10 cellular contexts compared by ENCODE assay signal in the genomic region with DNA sequence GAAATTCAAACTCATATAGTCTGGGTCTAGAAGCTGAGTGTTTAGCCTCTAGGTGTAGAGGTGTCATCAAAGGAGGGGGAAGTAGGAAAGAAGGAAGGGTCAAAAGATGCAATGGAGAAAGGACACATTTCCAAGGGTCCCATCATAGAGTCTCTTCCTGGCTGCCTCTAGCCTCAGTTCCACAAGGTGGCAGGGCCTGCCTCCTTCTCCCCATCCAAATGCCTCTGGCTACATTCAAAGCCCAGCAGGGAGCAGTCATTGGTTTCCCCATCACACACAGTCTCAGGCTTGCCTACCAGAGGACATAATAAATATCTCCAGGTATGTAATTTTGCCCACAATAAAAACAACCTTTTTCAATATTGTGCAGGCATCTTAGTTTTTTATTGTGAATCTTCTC. TPM values are rescaled to one million over a fixed set of nuclear protein-coding genes. Genes with fewer than 3 reads are reported as not detected.
DNase-seq lines count a peak whose midpoint lies in the region; ATAC-seq and TF ChIP-seq lines count a peak whose summit lies in the region.
"Had no signal": no experiment of that assay in that cellular context is flagged by ENCODE, and none has a peak within 500 bp of the region (broad histone marks: within the 10 kb centered on the region; RNA-seq: fewer than 3 reads in every experiment).

No MANE protein-coding gene starts in this region.

- TF ChIP-seq CTCF in AG09309 (IDR thresholded peaks at IDR 0.05; ENCODE audit: control insufficient read depth, insufficient read depth, low read depth, low read length, missing control alignments): peak; percentile 4
- TF ChIP-seq CTCF in endodermal cell (conservative IDR thresholded peaks at IDR 0.05): peak; percentile 72

- H3K27me3 ChIP-seq in endodermal cell (ENCODE audit: control insufficient read depth, insufficient read depth, low read length, poor library complexity, severe bottlenecking): no peaks in the 10 kb centered on the region

- no peak overlapping the region for H3K4me3 Mint-ChIP-seq in endodermal cell
- H3K4me3 Mint-ChIP-seq in activated T-cell treated with anti-CD3 and anti-CD28 coated beads, Interleukin-2, amount 50 U/mL, for 24 hours: no peak overlapping the region

- H3K27ac ChIP-seq in endodermal cell (ENCODE audit: low read depth, low read length): no peak overlapping the region

- DNase-seq in AG09309 (ENCODE audit: low read depth): no peak
- peak; percentile 29 for DNase-seq in EL
- DNase-seq in NCI-H510A (lab: John Stamatoyannopoulos, UW): peak; percentile 12
- peak; percentile 85 for DNase-seq in endodermal cell
- DNase-seq in activated T-cell treated with anti-CD3 and anti-CD28 coated beads, Interleukin-2, amount 50 U/mL, for 48 hours: no peak
- no peak for DNase-seq in activated T-cell treated with anti-CD3 and anti-CD28 coated beads, Interleukin-2, amount 50 U/mL, for 24 hours
- DNase-seq in NCI-H1048 (lab: John Stamatoyannopoulos, UW): no peak

- H3K36me3 Mint-ChIP-seq in endodermal cell (ENCODE audit: low read depth): peaks cover 16% of the 10 kb centered on the region
- peaks cover 29% of the 10 kb centered on the region for H3K36me3 Mint-ChIP-seq in activated T-cell treated with anti-CD3 and anti-CD28 coated beads, Interleukin-2, amount 50 U/mL, for 24 hours (ENCODE audit: low read depth)

- no peak overlapping the region for H3K27ac Mint-ChIP-seq in endodermal cell
- H3K27ac Mint-ChIP-seq in activated T-cell treated with anti-CD3 and anti-CD28 coated beads, Interleukin-2, amount 50 U/mL, for 24 hours: no peak overlapping the region

- no peak for ATAC-seq in GM19035 (IDR thresholded peaks at IDR 0.05; ENCODE audit: unreplicated experiment)

- H3K4me1 Mint-ChIP-seq in endodermal cell: peaks cover 3% of the 10 kb centered on the region
- H3K4me1 Mint-ChIP-seq in activated T-cell treated with anti-CD3 and anti-CD28 coated beads, Interleukin-2, amount 50 U/mL, for 24 hours (ENCODE audit: low read depth): peaks cover 24% of the 10 kb centered on the region

- H3K36me3 ChIP-seq in endodermal cell (ENCODE audit: control insufficient read depth, insufficient read depth, low read length): peaks cover 23% of the 10 kb centered on the region

- H3K9me3 ChIP-seq in endodermal cell (ENCODE audit: control insufficient read depth, low read length): no peaks in the 10 kb centered on the region

- no peaks in the 10 kb centered on the region for H3K9me3 Mint-ChIP-seq in endodermal cell
- no peaks in the 10 kb centered on the region for H3K9me3 Mint-ChIP-seq in activated T-cell treated with anti-CD3 and anti-CD28 coated beads, Interleukin-2, amount 50 U/mL, for 24 hours

- no peak overlapping the region for H3K4me3 ChIP-seq in AG09309 (ENCODE audit: control insufficient read depth, low read depth, low read length)
- H3K4me3 ChIP-seq in endodermal cell (ENCODE audit: low read length): no peak overlapping the region

- no peaks in the 10 kb centered on the region for H3K4me1 ChIP-seq in endodermal cell (ENCODE audit: control insufficient read depth, insufficient read depth, low read length)

- no peaks in the 10 kb centered on the region for H3K27me3 Mint-ChIP-seq in endodermal cell (ENCODE audit: insufficient read depth)
- H3K27me3 Mint-ChIP-seq in activated T-cell treated with anti-CD3 and anti-CD28 coated beads, Interleukin-2, amount 50 U/mL, for 24 hours: no peaks in the 10 kb centered on the region

- no peak overlapping the region for H3K9ac ChIP-seq in endodermal cell (ENCODE audit: extremely low read depth, low read length, poor library complexity, severe bottlenecking)

RNA-seq across cellular contexts. Expression of gene CCT2, which starts 2.1 kb away (rescaled TPM):
- 100 to 1,000 TPM; 284 to 319 TPM for total RNA-seq in endodermal cell
- 345 TPM for polyA plus RNA-seq in endodermal cell (2013, experiment 1 of 2)
- 311 TPM for polyA plus RNA-seq in endodermal cell (2013, experiment 2 of 2)

RNA-seq across cellular contexts. Expression of gene LRRC10, which starts 27.5 kb away (rescaled TPM):
- not detected for total RNA-seq in endodermal cell
- not detected for polyA plus RNA-seq in endodermal cell (2013, experiment 1 of 2)
- polyA plus RNA-seq in endodermal cell (2013, experiment 2 of 2): not detected
- total RNA-seq: endothelial cell of umbilical vein had no signal
- polyA plus RNA-seq: adipose tissue, endothelial cell of umbilical vein had no signal

Comparison
In these comparisons a context has a peak if more than half of its experiments do, and no peak if none do; other contexts are left out.
1. DNase-seq: peak in EL (single experiment), NCI-H510A (single experiment) and endodermal cell (single experiment); none in AG09309 (single experiment), activated T-cell treated with anti-CD3 and anti-CD28 coated beads, Interleukin-2, amount 50 U/mL, for 48 hours (0 of 2), activated T-cell treated with anti-CD3 and anti-CD28 coated beads, Interleukin-2, amount 50 U/mL, for 24 hours (single experiment) and NCI-H1048 (single experiment).